ENCODE assay signal across 8 cellular contexts in the genomic region with DNA sequence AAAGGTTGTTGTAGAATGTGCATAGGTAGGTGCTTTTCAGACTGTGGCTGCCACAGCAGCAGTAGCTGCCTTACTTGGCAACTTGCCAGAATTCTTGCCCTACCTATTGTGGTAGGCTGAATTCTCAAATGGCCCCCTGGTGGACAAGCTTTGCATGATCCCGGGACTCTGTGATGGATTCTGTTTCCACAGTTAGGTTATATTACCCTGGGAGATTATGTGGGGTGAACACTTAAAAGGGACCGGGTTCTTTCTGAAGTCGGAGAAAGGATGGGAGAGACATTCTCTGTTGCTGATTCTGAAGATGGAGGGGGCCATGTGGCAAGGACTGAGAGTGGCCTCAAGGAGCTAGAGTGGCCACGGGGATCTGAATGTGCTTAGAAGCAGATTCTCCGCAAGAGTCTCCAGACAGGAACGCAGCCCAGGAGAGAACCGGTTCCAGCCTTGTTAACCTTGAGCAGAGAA. TPM values are rescaled to one million over a fixed set of nuclear protein-coding genes. Genes with fewer than 3 reads are reported as not detected.
DNase-seq lines count a peak whose midpoint lies in the region; TF ChIP-seq lines count a peak whose summit lies in the region.

No MANE protein-coding gene starts in this region.

- no peak overlapping the region for H3K4me3 Mint-ChIP-seq in osteocyte (ENCODE audit: unreplicated experiment)

- H3K9me3 Mint-ChIP-seq in osteocyte (ENCODE audit: unreplicated experiment), result peaks cover 3% of the 10 kb centered on the region

- no peak overlapping the region for H3K4me3 ChIP-seq in GM12864 (ENCODE audit: low read depth, low read length)
- H3K4me3 ChIP-seq in fibroblast of pulmonary artery (replicated peaks; ENCODE audit: low read depth, low read length), result no peak overlapping the region

- DNase-seq in ACHN (peak; percentile 64), GM12864 (ENCODE audit: low read depth) (peak; percentile 69), NCI-H2196 treated with DMSO at 0.1 percent for 48 hours (lab: John Stamatoyannopoulos, UW; ENCODE audit: unreplicated experiment) (peak; percentile 41), fibroblast of pulmonary artery (ENCODE audit: low read depth) (peak; percentile 87), osteocyte (ENCODE audit: extremely low spot score, unreplicated experiment) (no peak), NCI-H187 (lab: John Stamatoyannopoulos, UW) (no peak), dedifferentiated amniotic fluid mesenchymal stem cell (ENCODE audit: extremely low spot score) (no peak)
- DNase-seq in activated CD4-positive, alpha-beta T cell treated with anti-CD3 and anti-CD28 coated beads, Interleukin-2, amount 50 U/mL, for 4 hours, result peak; percentile 19 to 27

- no peaks in the 10 kb centered on the region for H3K27me3 Mint-ChIP-seq in osteocyte (ENCODE audit: unreplicated experiment)

- TF ChIP-seq CTCF in GM12864 (IDR thresholded peaks at IDR 0.05; ENCODE audit: low read depth, low read length, missing control alignments) (peak; percentile 61), fibroblast of pulmonary artery (IDR thresholded peaks at IDR 0.05; ENCODE audit: low read length, missing control alignments) (peak; percentile 75), osteocyte (IDR thresholded peaks at IDR 0.05) (peak; percentile 62)

- H3K36me3 Mint-ChIP-seq in osteocyte (ENCODE audit: unreplicated experiment), result no peaks in the 10 kb centered on the region

- peaks cover 39% of the 10 kb centered on the region for H3K4me1 Mint-ChIP-seq in osteocyte (ENCODE audit: unreplicated experiment)

- peak overlapping the region; percentile 97 for H3K27ac Mint-ChIP-seq in osteocyte (ENCODE audit: unreplicated experiment)

- in situ Hi-C loops in ACHN (cut with HindIII; ENCODE audit: low pct_ligation_motif_present, low pct_unique_long_range_greater_than_20kb, low sequenced_read_pairs), result no loop called here

RNA-seq across cellular contexts. Expression of gene KCNE1, which starts 32.1 kb away (rescaled TPM):
- 0.44 and 0.59 TPM in 2 replicates for total RNA-seq in osteocyte

Comparison
In these comparisons a context has a peak if more than half of its experiments do, and no peak if none do; other contexts are left out.
1. DNase-seq: peak in ACHN (single experiment), GM12864 (single experiment), NCI-H2196 treated with DMSO at 0.1 percent for 48 hours (single experiment), activated CD4-positive, alpha-beta T cell treated with anti-CD3 and anti-CD28 coated beads, Interleukin-2, amount 50 U/mL, for 4 hours (2 of 2) and fibroblast of pulmonary artery (single experiment); none in osteocyte (single experiment), NCI-H187 (0 of 2) and dedifferentiated amniotic fluid mesenchymal stem cell (single experiment).
2. Peak in every context shown above with its lines, with median percentiles within 50 percentile points of each other: CTCF ChIP-seq.